16 cellular contexts compared by ENCODE assay signal in genomic region chr2:67516899-67517530, GRCh38.
DNase-seq lines count a peak whose midpoint lies in the region; ATAC-seq and TF ChIP-seq lines count a peak whose summit lies in the region.
"Had no signal": no experiment of that assay in that cellular context is flagged by ENCODE, and none has a peak within 500 bp of the region (broad histone marks: within the 10 kb centered on the region; RNA-seq: fewer than 3 reads in every experiment).

No MANE protein-coding gene starts in this region.

- H3K4me1 Mint-ChIP-seq in mesothelial cell of epicardium, result peaks cover 63% of the 10 kb centered on the region
- H3K4me1 Mint-ChIP-seq: CD4-positive, alpha-beta memory T cell; stimulated activated memory B cell treated with anti-CD40 and anti-IgM and Interleukin-4, amounts not matched to agents 10 μg/mL and 1 μg/mL and 100 μg/mL, for 72 hours had no signal

- H3K27me3 ChIP-seq in MG63, result no peaks in the 10 kb centered on the region
- H3K27me3 ChIP-seq in colonic mucosa, result no peaks in the 10 kb centered on the region
- no peaks in the 10 kb centered on the region for H3K27me3 ChIP-seq in gastrocnemius medialis

- in situ Hi-C loops in gastrocnemius medialis (cut with MboI; ENCODE audit: low sequenced_read_pairs in 4 of 4), result no loop called here

- TF ChIP-seq POLR2A in gastrocnemius medialis (IDR thresholded peaks at IDR 0.05), result no peak

- intact Hi-C loops in colonic mucosa (cut with DNase I), result no loop called here
- intact Hi-C loops in gastrocnemius medialis (cut with DNase I; ENCODE audit: low total_unique reads), result no loop called here

- H3K27me3 Mint-ChIP-seq in mesothelial cell of epicardium (ENCODE audit: low read depth), result no peaks in the 10 kb centered on the region
- H3K27me3 Mint-ChIP-seq: CD4-positive, alpha-beta memory T cell had no signal

- H3K36me3 ChIP-seq in MG63 (no peaks in the 10 kb centered on the region), colonic mucosa (no peaks in the 10 kb centered on the region), gastrocnemius medialis (no peaks in the 10 kb centered on the region)

- peak overlapping the region; percentile 66 for H3K27ac Mint-ChIP-seq in mesothelial cell of epicardium
- H3K27ac Mint-ChIP-seq: CD4-positive, alpha-beta memory T cell; stimulated activated memory B cell treated with anti-CD40 and anti-IgM and Interleukin-4, amounts not matched to agents 10 μg/mL and 1 μg/mL and 100 μg/mL, for 72 hours had no signal

- peak overlapping the region; percentile 29 for H3K27ac ChIP-seq in colonic mucosa
- no peak overlapping the region for H3K27ac ChIP-seq in gastrocnemius medialis
- H3K27ac ChIP-seq: dorsolateral prefrontal cortex had no signal

- H3K4me3 ChIP-seq in MG63, result no peak overlapping the region
- H3K4me3 ChIP-seq in colonic mucosa, result no peak overlapping the region
- no peak overlapping the region for H3K4me3 ChIP-seq in gastrocnemius medialis
- H3K4me3 ChIP-seq: dorsolateral prefrontal cortex had no signal

- H3K4me3 Mint-ChIP-seq in mesothelial cell of epicardium, result no peak overlapping the region
- H3K4me3 Mint-ChIP-seq: CD4-positive, alpha-beta memory T cell; stimulated activated memory B cell treated with anti-CD40 and anti-IgM and Interleukin-4, amounts not matched to agents 10 μg/mL and 1 μg/mL and 100 μg/mL, for 72 hours had no signal

- DNase-seq in Ammon's horn (ENCODE audit: low spot score), result peak; percentile 10
- DNase-seq in MG63, result peak; percentile 79
- DNase-seq in colonic mucosa, result no peak
- no peak for DNase-seq in mesothelial cell of epicardium (ENCODE audit: low spot score in 2 of 2, unreplicated experiment in 2 of 2)
- no peak for DNase-seq in SKM-1 treated with dmso at 0.1 percent for 144 hours (lab: John Stamatoyannopoulos, UW; ENCODE audit: unreplicated experiment)
- no peak for DNase-seq in C1 segment of cervical spinal cord (lab: John Stamatoyannopoulos, UW)
- no peak for DNase-seq in gastrocnemius medialis
- DNase-seq: activated CD4-positive, alpha-beta T cell treated with anti-CD3 and anti-CD28 coated beads, Interleukin-2, amount 50 U/mL, for 1 hour; activated T-cell treated with anti-CD3 and anti-CD28 coated beads, Interleukin-2, amount 50 U/mL, for 48 hours; amniotic stem cell; CD4-positive, alpha-beta memory T cell; NCI-H1092; stimulated activated CD4-positive, alpha-beta T cell treated with anti-CD3 and anti-CD28 coated beads, Interleukin-2, amount 100 ng/mL, for 48 hours had no signal

- TF ChIP-seq CTCF in colonic mucosa (IDR thresholded peaks at IDR 0.05) (no peak), mesothelial cell of epicardium (IDR thresholded peaks at IDR 0.05; ENCODE audit: unreplicated experiment) (no peak), gastrocnemius medialis (IDR thresholded peaks at IDR 0.05 in 4 of 5, conservative IDR thresholded peaks at IDR 0.05 in 1 of 5) (no peak)

- no peak overlapping the region for H3K9ac ChIP-seq in colonic mucosa (ENCODE audit: low read depth in 2 of 2, low read length in 2 of 2)

- H3K9me3 ChIP-seq in MG63 (peaks cover 21% of the 10 kb centered on the region), colonic mucosa (no peaks in the 10 kb centered on the region), gastrocnemius medialis (no peaks in the 10 kb centered on the region)

- peaks cover 5% of the 10 kb centered on the region for H3K9me3 Mint-ChIP-seq in mesothelial cell of epicardium
- H3K9me3 Mint-ChIP-seq: stimulated activated memory B cell treated with anti-CD40 and anti-IgM and Interleukin-4, amounts not matched to agents 10 μg/mL and 1 μg/mL and 100 μg/mL, for 72 hours had no signal

- H3K4me1 ChIP-seq in colonic mucosa (no peaks in the 10 kb centered on the region), gastrocnemius medialis (no peaks in the 10 kb centered on the region)

- ATAC-seq in HG03457 (IDR thresholded peaks at IDR 0.05; ENCODE audit: unreplicated experiment) (no peak), gastrocnemius medialis (no peak)
- ATAC-seq: stimulated activated memory B cell treated with anti-CD40 and anti-IgM and Interleukin-4, amounts not matched to agents 10 μg/mL and 1 μg/mL and 100 μg/mL, for 72 hours had no signal

- H3K36me3 Mint-ChIP-seq in mesothelial cell of epicardium, result peaks cover 3% of the 10 kb centered on the region
- H3K36me3 Mint-ChIP-seq: CD4-positive, alpha-beta memory T cell; stimulated activated memory B cell treated with anti-CD40 and anti-IgM and Interleukin-4, amounts not matched to agents 10 μg/mL and 1 μg/mL and 100 μg/mL, for 72 hours had no signal

Comparison
In these comparisons a context has a peak if more than half of its experiments do, and no peak if none do; other contexts are left out.
1. DNase-seq: peak in Ammon's horn (single experiment) and MG63 (single experiment); none in colonic mucosa (single experiment), mesothelial cell of epicardium (0 of 2), SKM-1 treated with dmso at 0.1 percent for 144 hours (single experiment), C1 segment of cervical spinal cord (0 of 14) and gastrocnemius medialis (0 of 2).